15 cellular contexts compared by ENCODE assay signal in genomic region chr7:30778246-30779025, GRCh38. TPM values are rescaled to one million over a fixed set of nuclear protein-coding genes. Genes with fewer than 3 reads are reported as not detected.
DNase-seq lines count a peak whose midpoint lies in the region; ATAC-seq and TF ChIP-seq lines count a peak whose summit lies in the region.
"Had no signal": no experiment of that assay in that cellular context is flagged by ENCODE, and none has a peak within 500 bp of the region (broad histone marks: within the 10 kb centered on the region; RNA-seq: fewer than 3 reads in every experiment).

No MANE protein-coding gene starts in this region.

- H3K4me1 Mint-ChIP-seq in chondrocyte (ENCODE audit: low read depth): peaks cover 22% of the 10 kb centered on the region
- no peaks in the 10 kb centered on the region for H3K4me1 Mint-ChIP-seq in activated CD8-positive, alpha-beta T cell treated with anti-CD3 and anti-CD28 coated beads for 36 hours (ENCODE audit: low read depth)
- H3K4me1 Mint-ChIP-seq: neural crest cell had no signal

- TF ChIP-seq CTCF in chondrocyte (IDR thresholded peaks at IDR 0.05): no peak
- TF ChIP-seq CTCF in activated CD8-positive, alpha-beta T cell treated with anti-CD3 and anti-CD28 coated beads for 36 hours (IDR thresholded peaks at IDR 0.05): no peak

- CTCF ChIA-PET in activated CD8-positive, alpha-beta T cell treated with anti-CD3 and anti-CD28 coated beads for 36 hours (lab: Charles Lee): no interaction called here

- DNase-seq in EH (ENCODE audit: low read depth) (peak; percentile 81), chondrocyte (ENCODE audit: low spot score) (no peak), right cardiac atrium (peak in 1 of 3 donors; percentile 55), sciatic nerve (ENCODE audit: low spot score) (no peak), AG08395 (ENCODE audit: low spot score) (no peak), G401 (ENCODE audit: low spot score) (no peak), NCI-H187 treated with DMSO at 0.1 percent for 48 hours (lab: John Stamatoyannopoulos, UW) (no peak)
- DNase-seq in activated CD8-positive, alpha-beta T cell treated with anti-CD3 and anti-CD28 coated beads for 36 hours: no peak
- DNase-seq: activated CD4-positive, alpha-beta T cell treated with anti-CD3 and anti-CD28 coated beads, Interleukin-2, amount 50 U/mL, for 48 hours; brain microvascular endothelial cell; NCI-H187; NCI-H82 had no signal

- peak overlapping the region; percentile 58 for H3K27ac Mint-ChIP-seq in chondrocyte (ENCODE audit: unreplicated experiment)
- H3K27ac Mint-ChIP-seq in activated CD8-positive, alpha-beta T cell treated with anti-CD3 and anti-CD28 coated beads for 36 hours: no peak overlapping the region
- H3K27ac Mint-ChIP-seq: T-helper 2 cell treated with Interferon-gamma antibody and Interleukin-4, amounts not matched to agents 5 μg/mL and 100 μg/mL, for 36 hours had no signal

- no peaks in the 10 kb centered on the region for H3K27me3 ChIP-seq in right cardiac atrium (ENCODE audit: control insufficient read depth, insufficient read depth)
- H3K27me3 ChIP-seq: brain microvascular endothelial cell had no signal

- POLR2A ChIA-PET in activated CD8-positive, alpha-beta T cell treated with anti-CD3 and anti-CD28 coated beads for 36 hours (lab: Charles Lee): no interaction called here

- H3K27me3 Mint-ChIP-seq in chondrocyte (ENCODE audit: low read depth): no peaks in the 10 kb centered on the region
- no peaks in the 10 kb centered on the region for H3K27me3 Mint-ChIP-seq in activated CD8-positive, alpha-beta T cell treated with anti-CD3 and anti-CD28 coated beads for 36 hours

- no peaks in the 10 kb centered on the region for H3K9me3 ChIP-seq in right cardiac atrium (ENCODE audit: control insufficient read depth, low read length)

- intact Hi-C loops in right cardiac atrium (cut with DNase I): no loop called here
- intact Hi-C loops in sciatic nerve (cut with DNase I): no loop called here
- intact Hi-C loops in activated CD8-positive, alpha-beta T cell treated with anti-CD3 and anti-CD28 coated beads for 36 hours (cut with micrococcal nuclease): no loop called here

- WGBS in right cardiac atrium: 65% methylated on average over 15 of the region's 15 CpGs

- no peak overlapping the region for H3K4me3 ChIP-seq in right cardiac atrium (ENCODE audit: low read length)

- ATAC-seq in right cardiac atrium (peak; percentile 70 to 79), sciatic nerve (peak; percentile 89)
- no peak for ATAC-seq in activated CD8-positive, alpha-beta T cell treated with anti-CD3 and anti-CD28 coated beads for 36 hours

- H3K27ac ChIP-seq in right cardiac atrium (ENCODE audit: low read length): peak overlapping the region; percentile 15
- H3K27ac ChIP-seq: brain microvascular endothelial cell, KMS-11 had no signal

- in situ Hi-C loops in G401 (cut with HindIII; ENCODE audit: low sequenced_read_pairs): no loop called here

- H3K4me3 Mint-ChIP-seq in chondrocyte (ENCODE audit: unreplicated experiment): no peak overlapping the region
- no peak overlapping the region for H3K4me3 Mint-ChIP-seq in activated CD8-positive, alpha-beta T cell treated with anti-CD3 and anti-CD28 coated beads for 36 hours
- H3K4me3 Mint-ChIP-seq: neural crest cell; T-helper 2 cell treated with Interferon-gamma antibody and Interleukin-4, amounts not matched to agents 5 μg/mL and 100 μg/mL, for 36 hours had no signal

- peaks cover 2% of the 10 kb centered on the region for H3K4me1 ChIP-seq in right cardiac atrium (ENCODE audit: control insufficient read depth, insufficient read depth, low read length)

- no peaks in the 10 kb centered on the region for H3K9me3 Mint-ChIP-seq in chondrocyte (ENCODE audit: low read depth)
- H3K9me3 Mint-ChIP-seq in activated CD8-positive, alpha-beta T cell treated with anti-CD3 and anti-CD28 coated beads for 36 hours: no peaks in the 10 kb centered on the region
- H3K9me3 Mint-ChIP-seq: neural crest cell; T-helper 2 cell treated with Interferon-gamma antibody and Interleukin-4, amounts not matched to agents 5 μg/mL and 100 μg/mL, for 36 hours had no signal

- peaks cover 15% of the 10 kb centered on the region for H3K36me3 Mint-ChIP-seq in chondrocyte (ENCODE audit: low read depth)
- H3K36me3 Mint-ChIP-seq in activated CD8-positive, alpha-beta T cell treated with anti-CD3 and anti-CD28 coated beads for 36 hours (ENCODE audit: low read depth): peaks cover 2% of the 10 kb centered on the region

RNA-seq across cellular contexts. Expression of gene MINDY4, which starts 7.2 kb away (rescaled TPM):
- total RNA-seq in chondrocyte: 5.3 to 6.3 TPM (median 5.8 TPM) in 3 replicates
- total RNA-seq in right cardiac atrium: 1 to 10 TPM; 4.0 to 6.0 (median 5.6) TPM
- polyA plus RNA-seq in right cardiac atrium: 2.3 TPM
- 15.6 TPM for total RNA-seq in sciatic nerve
- total RNA-seq in activated CD8-positive, alpha-beta T cell treated with anti-CD3 and anti-CD28 coated beads for 36 hours: 1 to 10 TPM; 1.3 to 1.7 TPM
- 6.8 and 7.5 TPM in 2 replicates for total RNA-seq in G401 (2014; rRNA removed; shearing (Covaris generic))

RNA-seq across cellular contexts. Expression of gene INMT, which starts 26.5 kb away (rescaled TPM):
- 5.6 to 73.2 TPM (median 70.1 TPM) in 3 replicates for total RNA-seq in chondrocyte
- 100 to 1,000 TPM in 3 of 4 donors, 10 to 100 TPM in 1; 87.9 to 180 (median 126) TPM for total RNA-seq in right cardiac atrium
- 103 TPM for polyA plus RNA-seq in right cardiac atrium
- 131 TPM for total RNA-seq in sciatic nerve
- total RNA-seq in activated CD8-positive, alpha-beta T cell treated with anti-CD3 and anti-CD28 coated beads for 36 hours: not detected
- total RNA-seq in G401 (2014; rRNA removed; shearing (Covaris generic)): 0.17 TPM in 1 of 2 replicates, not detected in the other
